8 cellular contexts compared by ENCODE assay signal in the genomic region with DNA sequence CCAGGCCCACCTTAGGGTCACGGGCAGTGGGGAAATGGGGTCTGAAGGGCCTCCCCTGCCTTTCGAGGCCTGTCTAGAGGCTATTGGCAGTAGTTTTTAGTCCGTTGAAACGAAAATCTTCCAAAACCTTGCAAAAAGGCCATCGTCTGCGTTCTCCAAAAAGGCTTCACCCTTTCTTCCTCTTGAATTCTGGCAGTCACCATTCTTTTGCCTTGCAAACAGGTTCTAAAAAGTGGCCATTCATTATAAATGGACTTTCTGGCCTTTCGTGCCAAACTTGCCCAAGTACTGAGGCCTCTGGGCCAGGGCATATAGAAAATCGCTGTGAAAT. TPM values are rescaled to one million over a fixed set of nuclear protein-coding genes. Genes with fewer than 3 reads are reported as not detected.
DNase-seq lines count a peak whose midpoint lies in the region; ATAC-seq and TF ChIP-seq lines count a peak whose summit lies in the region.

No MANE protein-coding gene starts in this region.

- H3K9me3 ChIP-seq in PC-3 (ENCODE audit: low read length) = no peaks in the 10 kb centered on the region
- no peaks in the 10 kb centered on the region for H3K9me3 ChIP-seq in sigmoid colon

- peaks cover 9% of the 10 kb centered on the region; the same call in 1 of the 2 replicates for H3K27me3 ChIP-seq in PC-3 (ENCODE audit: low read length)
- no peaks in the 10 kb centered on the region for H3K27me3 ChIP-seq in sigmoid colon

- no TSS peak for BruUV-seq in PC-3 (replicated peaks; lab: Mats Ljungman, UMichigan)

- no peaks in the 10 kb centered on the region for H3K79me2 ChIP-seq in PC-3 (ENCODE audit: low read length)

- no peak overlapping the region for H2AFZ ChIP-seq in PC-3 (ENCODE audit: low read length)

- no peaks in the 10 kb centered on the region for H4K20me1 ChIP-seq in PC-3 (ENCODE audit: low read length)

- CTCF ChIA-PET in PC-3 (lab: Charles Lee) = no interaction called here

- H3K4me2 ChIP-seq in PC-3 (ENCODE audit: low read length) = peak overlapping the region; percentile 34; the same call in 1 of the 2 replicates

- POLR2A ChIA-PET in PC-3 (lab: Charles Lee; ENCODE audit: unreplicated experiment) = no interaction called here

- no peaks in the 10 kb centered on the region; the same call in 1 of the 2 replicates for H3K36me3 ChIP-seq in PC-3 (ENCODE audit: low read depth, low read length)
- peaks cover under 1 to 25% (median 5%) of the 10 kb centered on the region in 4 donors for H3K36me3 ChIP-seq in sigmoid colon

- no peak overlapping the region for H3K27ac ChIP-seq in PC-3 (ENCODE audit: low read length)
- H3K27ac ChIP-seq in sigmoid colon = peak overlapping the region; percentile 91 to 95 (median 94)

- no peak overlapping the region for H3K9ac ChIP-seq in PC-3 (ENCODE audit: low read length)

- WGBS in sigmoid colon, 2 donors = 33 to 38% methylated on average over 8 of the region's 8 CpGs

- peaks cover 5% of the 10 kb centered on the region; the same call in 1 of the 2 replicates for H3K4me1 ChIP-seq in PC-3 (ENCODE audit: insufficient read depth, low read length)
- peaks cover 0 to 14% (median 10%) of the 10 kb centered on the region in 4 donors for H3K4me1 ChIP-seq in sigmoid colon

- no peak for TF ChIP-seq EP300 in sigmoid colon (IDR thresholded peaks at IDR 0.05)

- no peak for TF ChIP-seq POLR2A in sigmoid colon (IDR thresholded peaks at IDR 0.05)

- DNase-seq in GM12865 (ENCODE audit: low read depth) (no peak), PC-3 (no peak), fibroblast of mammary gland (ENCODE audit: low read depth) (no peak), sigmoid colon (no peak), left colon (no peak), NCI-H1092 treated with DMSO at 0.1 percent for 48 hours (lab: John Stamatoyannopoulos, UW) (no peak), NCI-H1930 (lab: John Stamatoyannopoulos, UW) (no peak), NCI-H2029 (lab: John Stamatoyannopoulos, UW) (no peak)

- no peaks in the 10 kb centered on the region for H3F3A ChIP-seq in PC-3 (ENCODE audit: low read length, unreplicated experiment)

- intact Hi-C loops in PC-3 (cut with micrococcal nuclease) (loop anchor here (5.0 kb wide), 1 partner anchor 42 kb away; no protein-coding TSS in a partner anchor), sigmoid colon (cut with DNase I) (no loop called here), left colon (cut with DNase I, micrococcal nuclease) (no loop called here)

- H3K9me2 ChIP-seq in PC-3 (replicated peaks; ENCODE audit: low read length) = no peaks in the 10 kb centered on the region

- ATAC-seq in PC-3 (no peak), left colon (no peak)

- no peak for TF ChIP-seq CTCF in GM12865 (IDR thresholded peaks at IDR 0.05; ENCODE audit: insufficient read depth, low read depth, low read length, missing control alignments)
- TF ChIP-seq CTCF in PC-3 (conservative IDR thresholded peaks at IDR 0.05; ENCODE audit: low read depth, low read length) = no peak
- no peak for TF ChIP-seq CTCF in fibroblast of mammary gland (conservative IDR thresholded peaks at IDR 0.05; ENCODE audit: control insufficient read depth, insufficient read depth, low read depth, low read length)
- TF ChIP-seq CTCF in sigmoid colon (IDR thresholded peaks at IDR 0.05) = no peak

- H3K4me3 ChIP-seq in GM12865 (ENCODE audit: low read depth, low read length) = peak overlapping the region; percentile 36
- no peak overlapping the region for H3K4me3 ChIP-seq in PC-3 (ENCODE audit: low read length)
- H3K4me3 ChIP-seq in fibroblast of mammary gland (ENCODE audit: control insufficient read depth, low read depth, low read length) = peak overlapping the region; percentile 22
- H3K4me3 ChIP-seq in sigmoid colon = peak overlapping the region in 3 of 4 donors; percentile 74 to 99 (median 98)

RNA-seq across cellular contexts. Expression of a gene that starts 0.4 kb away (rescaled TPM):
- total RNA-seq in PC-3 (2014; rRNA removed) (5.4 and 8.1 TPM in 2 replicates), sigmoid colon (10 to 100 TPM; 20.2 to 31.9 (median 24.3) TPM), left colon (1 to 10 TPM; 6.8 to 9.1 TPM)
- polyA plus RNA-seq in sigmoid colon = 1 to 10 TPM; 2.3 to 5.6 (median 4.8) TPM
